In the genomic region with DNA sequence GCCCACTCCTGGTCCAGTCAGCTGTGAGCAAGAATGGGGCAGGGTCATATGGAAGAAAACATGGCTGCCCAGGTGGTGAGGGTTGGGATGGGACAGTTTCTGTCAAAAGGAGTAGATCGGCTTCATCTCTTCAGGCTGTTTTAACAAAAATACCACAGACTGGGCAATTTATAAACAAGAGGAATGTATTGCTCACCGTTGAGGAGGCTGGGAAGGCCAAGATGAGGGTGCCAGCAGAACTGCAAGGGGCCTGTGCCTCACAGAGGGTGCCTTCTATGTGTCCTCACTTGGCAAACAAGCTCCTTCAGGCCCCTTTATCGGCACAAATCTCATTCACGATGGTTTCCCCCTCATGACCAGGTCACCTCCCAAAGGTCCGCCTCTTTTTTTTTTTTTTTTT, we compare ENCODE assay signal across 21 cellular contexts. TPM values are rescaled to one million over a fixed set of nuclear protein-coding genes. Genes with fewer than 3 reads are reported as not detected.
"Had no signal": no experiment of that assay in that cellular context is flagged by ENCODE, and none has a peak within 500 bp of the region (broad histone marks: within the 10 kb centered on the region; RNA-seq: fewer than 3 reads in every experiment).

No MANE protein-coding gene starts in this region.

- H3K27me3 ChIP-seq: colonic mucosa, heart right ventricle, neutrophil, sigmoid colon, testis had no signal

- H3K36me3 Mint-ChIP-seq: immature natural killer cell; memory B cell; naive B cell; stimulated activated effector memory CD8-positive, alpha-beta T cell treated with anti-CD3 and anti-CD28 coated beads, Interleukin-12 subunit alpha, Interleukin-12 subunit beta, amount 100 ng/mL, for 72 hours had no signal

- H3K27me3 Mint-ChIP-seq: activated CD8-positive, alpha-beta T cell treated with anti-CD3 and anti-CD28 coated beads for 36 hours; activated T-helper 17 cell treated with anti-CD3 and anti-CD28 coated beads, Interleukin-2, amount 50 U/mL, for 72 hours; central memory CD8-positive, alpha-beta T cell; memory B cell; naive B cell had no signal

- H3K9me3 Mint-ChIP-seq: activated CD8-positive, alpha-beta T cell treated with anti-CD3 and anti-CD28 coated beads for 36 hours; activated T-helper 17 cell treated with anti-CD3 and anti-CD28 coated beads, Interleukin-2, amount 50 U/mL, for 72 hours; central memory CD8-positive, alpha-beta T cell; immature natural killer cell; memory B cell; naive B cell; stimulated activated effector memory CD8-positive, alpha-beta T cell treated with anti-CD3 and anti-CD28 coated beads, Interleukin-12 subunit alpha, Interleukin-12 subunit beta, amount 100 ng/mL, for 72 hours had no signal

- H3K4me1 Mint-ChIP-seq: activated T-helper 17 cell treated with anti-CD3 and anti-CD28 coated beads, Interleukin-2, amount 50 U/mL, for 72 hours; central memory CD8-positive, alpha-beta T cell; immature natural killer cell had no signal

- H3K4me1 ChIP-seq: colonic mucosa had no signal

- H3K27ac ChIP-seq: colonic mucosa, neutrophil had no signal

- H3K4me3 ChIP-seq: colonic mucosa, heart right ventricle, mucosa of descending colon, sigmoid colon, testis had no signal

- DNase-seq: activated CD4-positive, alpha-beta T cell treated with anti-CD3 and anti-CD28 coated beads for 48 hours; activated CD4-positive, CD25-positive, alpha-beta regulatory T cell; activated CD8-positive, alpha-beta T cell treated with anti-CD3 and anti-CD28 coated beads for 36 hours; activated naive CD4-positive, alpha-beta T cell treated with Interleukin-2 at 50 U/mL for 16 hours; activated T-cell treated with anti-CD3 and anti-CD28 coated beads, Interleukin-2, amount 50 U/mL, for 1 hour; colonic mucosa; heart right ventricle; immature natural killer cell; left ventricle myocardium superior; mucosa of descending colon; naive B cell; sigmoid colon; stimulated activated CD4-positive, alpha-beta T cell treated with anti-CD3 and anti-CD28 coated beads, Interleukin-4, amount 100 ng/mL, for 24 hours; T1000; testis had no signal

- H3K27ac Mint-ChIP-seq: activated CD8-positive, alpha-beta T cell treated with anti-CD3 and anti-CD28 coated beads for 36 hours; activated T-helper 17 cell treated with anti-CD3 and anti-CD28 coated beads, Interleukin-2, amount 50 U/mL, for 72 hours; immature natural killer cell; memory B cell; stimulated activated effector memory CD8-positive, alpha-beta T cell treated with anti-CD3 and anti-CD28 coated beads, Interleukin-12 subunit alpha, Interleukin-12 subunit beta, amount 100 ng/mL, for 72 hours had no signal

- H3K9me3 ChIP-seq: colonic mucosa, heart right ventricle, mucosa of descending colon, neutrophil, sigmoid colon, testis had no signal

- ATAC-seq: activated CD8-positive, alpha-beta T cell treated with anti-CD3 and anti-CD28 coated beads for 36 hours; activated T-helper 17 cell treated with anti-CD3 and anti-CD28 coated beads, Interleukin-2, amount 50 U/mL, for 72 hours; heart right ventricle; left ventricle myocardium superior; mucosa of descending colon; stimulated activated effector memory CD8-positive, alpha-beta T cell treated with anti-CD3 and anti-CD28 coated beads, Interleukin-12 subunit alpha, Interleukin-12 subunit beta, amount 100 ng/mL, for 72 hours had no signal

- H3K4me3 Mint-ChIP-seq: activated CD8-positive, alpha-beta T cell treated with anti-CD3 and anti-CD28 coated beads for 36 hours; activated T-helper 17 cell treated with anti-CD3 and anti-CD28 coated beads, Interleukin-2, amount 50 U/mL, for 72 hours; central memory CD8-positive, alpha-beta T cell; immature natural killer cell; memory B cell; naive B cell; stimulated activated effector memory CD8-positive, alpha-beta T cell treated with anti-CD3 and anti-CD28 coated beads, Interleukin-12 subunit alpha, Interleukin-12 subunit beta, amount 100 ng/mL, for 72 hours had no signal

RNA-seq across cellular contexts. Expression of gene ARHGEF17, which starts 50.0 kb away (rescaled TPM):
- total RNA-seq: T-helper 1 cell treated with Interleukin-12 subunit alpha and Interleukin-12 subunit beta and Interleukin-4 antibody, amounts not matched to agents 30 ng/mL and 1 ng/mL, for 36 hours had no signal
- polyA plus RNA-seq: immature natural killer cell had no signal
